In genomic region chr5:172805736-172806255, GRCh38 we compare ENCODE assay signal across 15 cellular contexts. TPM values are rescaled to one million over a fixed set of nuclear protein-coding genes. Genes with fewer than 3 reads are reported as not detected.
A peak's percentile ranks its signal among the peaks of the same experiment; 100 is the strongest.
DNase-seq lines count a peak whose midpoint lies in the region; TF ChIP-seq lines count a peak whose summit lies in the region.
"Had no signal": no experiment of that assay in that cellular context is flagged by ENCODE, and none has a peak within 500 bp of the region (broad histone marks: within the 10 kb centered on the region; RNA-seq: fewer than 3 reads in every experiment).

No MANE protein-coding gene starts in this region.

- no peaks in the 10 kb centered on the region for H3K27me3 Mint-ChIP-seq in CD8-positive, alpha-beta memory T cell
- H3K27me3 Mint-ChIP-seq in T-helper 2 cell treated with Interferon-gamma antibody and Interleukin-4, amounts not matched to agents 5 μg/mL and 100 μg/mL, for 36 hours (ENCODE audit: low read depth), result no peaks in the 10 kb centered on the region

- no peaks in the 10 kb centered on the region for H3K27me3 ChIP-seq in BLaER1 treated with 17β-estradiol and CSF1 and Interleukin-3, amounts not matched to agents 10 nM and 100 nM
- H3K27me3 ChIP-seq in CD8-positive, alpha-beta memory T cell (ENCODE audit: insufficient read depth, low read length, poor library complexity, severe bottlenecking), result no peaks in the 10 kb centered on the region
- no peaks in the 10 kb centered on the region for H3K27me3 ChIP-seq in brain microvascular endothelial cell (replicated peaks)
- no peaks in the 10 kb centered on the region for H3K27me3 ChIP-seq in osteoblast (ENCODE audit: insufficient read depth, low read length)
- H3K27me3 ChIP-seq: sigmoid colon had no signal

- peak overlapping the region in 6 of 8 donors; percentile 34 to 90 (median 81) for H3K27ac Mint-ChIP-seq in CD8-positive, alpha-beta memory T cell
- H3K27ac Mint-ChIP-seq in T-helper 2 cell treated with Interferon-gamma antibody and Interleukin-4, amounts not matched to agents 5 μg/mL and 100 μg/mL, for 36 hours, result no peak overlapping the region

- no peaks in the 10 kb centered on the region for H3K9me3 Mint-ChIP-seq in CD8-positive, alpha-beta memory T cell
- peaks cover 10% of the 10 kb centered on the region for H3K9me3 Mint-ChIP-seq in T-helper 2 cell treated with Interferon-gamma antibody and Interleukin-4, amounts not matched to agents 5 μg/mL and 100 μg/mL, for 36 hours

- TF ChIP-seq CTCF in brain microvascular endothelial cell (IDR thresholded peaks at IDR 0.05; ENCODE audit: low read depth, low read length, missing control alignments), result no peak
- TF ChIP-seq CTCF in osteoblast (IDR thresholded peaks at IDR 0.05; ENCODE audit: extremely low read depth, low read depth, low read length), result no peak

- peak overlapping the region; percentile 26 to 95 (median 55); a peak in 19 of 22 replicates for H3K27ac ChIP-seq in BLaER1 treated with 17β-estradiol and CSF1 and Interleukin-3, amounts not matched to agents 10 nM and 100 nM
- H3K27ac ChIP-seq in CD8-positive, alpha-beta memory T cell (ENCODE audit: low read depth, low read length), result peak overlapping the region; percentile 11
- peak overlapping the region; percentile 10 for H3K27ac ChIP-seq in brain microvascular endothelial cell
- H3K27ac ChIP-seq in osteoblast (ENCODE audit: low read depth, low read length), result no peak overlapping the region
- H3K27ac ChIP-seq: sigmoid colon, thoracic aorta had no signal

- POLR2A ChIA-PET in CD8-positive, alpha-beta memory T cell (lab: Charles Lee), result no interaction called here

- in situ Hi-C loops in brain microvascular endothelial cell (cut with HindIII; ENCODE audit: low pct_ligation_motif_present, low sequenced_read_pairs), result no loop called here

- CTCF ChIA-PET in CD8-positive, alpha-beta memory T cell (lab: Charles Lee), result interaction anchor here (1.3 to 1.7 kb wide), 2 partner anchors 33 to 89 kb away, joined by 3 to 4 read pairs; no protein-coding TSS in a partner anchor

- H3K4me1 ChIP-seq in BLaER1 treated with 17β-estradiol and CSF1 and Interleukin-3, amounts not matched to agents 10 nM and 100 nM, result peaks cover 46 to 53% (median 50%) of the 10 kb centered on the region in 10 experiments
- H3K4me1 ChIP-seq in CD8-positive, alpha-beta memory T cell (ENCODE audit: insufficient read depth, low read length), result peaks cover 11% of the 10 kb centered on the region
- peaks cover 31% of the 10 kb centered on the region for H3K4me1 ChIP-seq in osteoblast (ENCODE audit: insufficient read depth, low read length)

- no peaks in the 10 kb centered on the region for H3K36me3 ChIP-seq in BLaER1 treated with 17β-estradiol and CSF1 and Interleukin-3, amounts not matched to agents 10 nM and 100 nM
- no peaks in the 10 kb centered on the region for H3K36me3 ChIP-seq in CD8-positive, alpha-beta memory T cell (ENCODE audit: insufficient read depth, low read length)
- H3K36me3 ChIP-seq in brain microvascular endothelial cell (replicated peaks) (no peaks in the 10 kb centered on the region), osteoblast (ENCODE audit: insufficient read depth, low read length) (no peaks in the 10 kb centered on the region)
- H3K36me3 ChIP-seq: sigmoid colon, thoracic aorta had no signal

- H3K79me2 ChIP-seq in osteoblast (ENCODE audit: insufficient read depth, low read length), result no peaks in the 10 kb centered on the region

- H3K36me3 Mint-ChIP-seq in CD8-positive, alpha-beta memory T cell, result no peaks in the 10 kb centered on the region
- peaks cover 2% of the 10 kb centered on the region for H3K36me3 Mint-ChIP-seq in T-helper 2 cell treated with Interferon-gamma antibody and Interleukin-4, amounts not matched to agents 5 μg/mL and 100 μg/mL, for 36 hours (ENCODE audit: low read depth)

- H3K9me3 ChIP-seq in BLaER1 treated with 17β-estradiol and CSF1 and Interleukin-3, amounts not matched to agents 10 nM and 100 nM (replicated peaks in 1 of 11), result peaks cover 0 to 22% (median 19%) of the 10 kb centered on the region in 11 experiments; a peak in 20 of 22 replicates
- H3K9me3 ChIP-seq in CD8-positive, alpha-beta memory T cell (ENCODE audit: low read length), result no peaks in the 10 kb centered on the region
- H3K9me3 ChIP-seq in osteoblast (ENCODE audit: low read depth, low read length), result no peaks in the 10 kb centered on the region
- H3K9me3 ChIP-seq: sigmoid colon had no signal

- H3K4me3 ChIP-seq in BLaER1 treated with 17β-estradiol and CSF1 and Interleukin-3, amounts not matched to agents 10 nM and 100 nM, result no peak overlapping the region
- H3K4me3 ChIP-seq in CD8-positive, alpha-beta memory T cell (ENCODE audit: low read length), result no peak overlapping the region
- H3K4me3 ChIP-seq in brain microvascular endothelial cell (ENCODE audit: low read depth, low read length) (no peak overlapping the region), osteoblast (ENCODE audit: insufficient read depth, low read length) (no peak overlapping the region)
- H3K4me3 ChIP-seq: sigmoid colon, thoracic aorta had no signal

- DNase-seq in CD8-positive, alpha-beta memory T cell, result no peak
- DNase-seq in brain microvascular endothelial cell (no peak), osteoblast (ENCODE audit: insufficient read length, low spot score, missing footprints) (peak; percentile 30), DMS79 (lab: John Stamatoyannopoulos, UW) (no peak), GM19238 (ENCODE audit: insufficient read length, low spot score) (no peak)
- DNase-seq in T-helper 2 cell treated with Interferon-gamma antibody and Interleukin-4, amounts not matched to agents 5 μg/mL and 100 μg/mL, for 36 hours (ENCODE audit: low spot score), result no peak
- DNase-seq: activated gamma-delta T cell; dermis blood vessel endothelial cell; glutamatergic neuron; NCI-H2081; NCI-H524 treated with DMSO at 0.1 percent for 48 hours; sigmoid colon; stimulated activated CD4-positive, alpha-beta T cell treated with anti-CD3 and anti-CD28 coated beads, Interleukin-2, amount 100 ng/mL, for 48 hours had no signal

- peak overlapping the region; percentile 4 to 56 (median 37); a peak in 20 of 22 replicates for H3K4me2 ChIP-seq in BLaER1 treated with 17β-estradiol and CSF1 and Interleukin-3, amounts not matched to agents 10 nM and 100 nM
- no peak overlapping the region for H3K4me2 ChIP-seq in osteoblast (ENCODE audit: insufficient read depth, low read length)

- H4K20me1 ChIP-seq in BLaER1 treated with 17β-estradiol and CSF1 and Interleukin-3, amounts not matched to agents 10 nM and 100 nM, result no peaks in the 10 kb centered on the region
- H4K20me1 ChIP-seq in osteoblast (ENCODE audit: insufficient read depth, low read length), result no peaks in the 10 kb centered on the region

- H3K9ac ChIP-seq in BLaER1 treated with 17β-estradiol and CSF1 and Interleukin-3, amounts not matched to agents 10 nM and 100 nM, result no peak overlapping the region

- H2AFZ ChIP-seq in osteoblast (ENCODE audit: low read length), result no peak overlapping the region

- peaks cover 13 to 19% (median 14%) of the 10 kb centered on the region in 3 donors for H3K4me1 Mint-ChIP-seq in CD8-positive, alpha-beta memory T cell
- peaks cover 14% of the 10 kb centered on the region for H3K4me1 Mint-ChIP-seq in T-helper 2 cell treated with Interferon-gamma antibody and Interleukin-4, amounts not matched to agents 5 μg/mL and 100 μg/mL, for 36 hours (ENCODE audit: low read depth)

- peak overlapping the region in 2 of 7 donors; percentile 29 to 30 for H3K4me3 Mint-ChIP-seq in CD8-positive, alpha-beta memory T cell
- H3K4me3 Mint-ChIP-seq in T-helper 2 cell treated with Interferon-gamma antibody and Interleukin-4, amounts not matched to agents 5 μg/mL and 100 μg/mL, for 36 hours, result no peak overlapping the region

RNA-seq across cellular contexts. Expression of gene ERGIC1, which starts 28.3 kb away (rescaled TPM):
- 10 to 100 TPM; 39.7 to 39.9 TPM for total RNA-seq in CD8-positive, alpha-beta memory T cell
- 25.9 TPM for polyA plus RNA-seq in CD8-positive, alpha-beta memory T cell
- 109 and 128 TPM in 2 replicates for total RNA-seq in osteoblast

RNA-seq across cellular contexts. Expression of gene DUSP1, which starts 34.8 kb away (rescaled TPM):
- total RNA-seq in CD8-positive, alpha-beta memory T cell, result 10 to 100 TPM in 1 of 2 experiments, 1 to 10 TPM in 1; 9.4 to 10.9 TPM
- polyA plus RNA-seq in CD8-positive, alpha-beta memory T cell, result 1,007 TPM
- 69.2 and 74.6 TPM in 2 replicates for total RNA-seq in osteoblast
